In genomic region chr1:103160281-103160680, GRCh38 we compare ENCODE assay signal across 1 cellular context.
TF ChIP-seq lines count a peak whose summit lies in the region.

No MANE protein-coding gene starts in this region.

TF ChIP-seq in WTC11, 78 proteins besides CTCF, POLR2A, EP300 and RAD21 (continued from another document):
- no peak for TF ChIP-seq ERG (CRISPR knock-in tag; IDR thresholded peaks at IDR 0.05)
- TF ChIP-seq STAT6 (CRISPR knock-in tag; conservative IDR thresholded peaks at IDR 0.05; ENCODE audit: low read depth), result no peak
